8 cellular contexts compared by ENCODE assay signal in genomic region chr2:8681786-8682692, GRCh38. TPM values are rescaled to one million over a fixed set of nuclear protein-coding genes. Genes with fewer than 3 reads are reported as not detected.
DNase-seq lines count a peak whose midpoint lies in the region; ATAC-seq, FAIRE-seq and TF ChIP-seq lines count a peak whose summit lies in the region.

Gene ID2, plus strand, starts transcription at chr2:8682056. Its CDS starts 110 bp downstream, at chr2:8682166.

- no peaks in the 10 kb centered on the region for H3K9me3 Mint-ChIP-seq in activated naive CD4-positive, alpha-beta T cell treated with anti-CD3 and anti-CD28 coated beads, Interleukin-2, amount 10 ng/mL, durations not matched to agents 7 days and 5 days

- DNase-seq in NCI-H1092 (lab: John Stamatoyannopoulos, UW) (peak; percentile 95), SK-N-SH (peak; percentile 98), frontal cortex (ENCODE audit: low spot score in 2 of 2) (peak; percentile 98)
- peak; percentile 99 for DNase-seq in activated naive CD4-positive, alpha-beta T cell treated with anti-CD3 and anti-CD28 coated beads, Interleukin-2, amount 10 ng/mL, durations not matched to agents 7 days and 5 days

- peaks cover 23% of the 10 kb centered on the region for H3K36me3 Mint-ChIP-seq in activated naive CD4-positive, alpha-beta T cell treated with anti-CD3 and anti-CD28 coated beads, Interleukin-2, amount 10 ng/mL, durations not matched to agents 7 days and 5 days

- H3K4me2 ChIP-seq in SK-N-SH: peak within 1 kb of the TSS; percentile 96

- peaks cover 33% of the 10 kb centered on the region for H4K20me1 ChIP-seq in SK-N-SH (ENCODE audit: insufficient read depth)

- POLR2A ChIA-PET in SK-N-SH (lab: Yijun Ruan, JAX): interaction anchor here (0.6 to 7.4 kb wide), 39 partner anchors 9 to 1674 kb away, joined by 3 to 154 read pairs (median 4); no protein-coding TSS in a partner anchor

- H3K27me3 ChIP-seq in SK-N-SH (ENCODE audit: insufficient read depth) (no peaks in the 10 kb centered on the region), neutrophil (peaks cover 33% of the 10 kb centered on the region)

- H3K79me2 ChIP-seq in SK-N-SH (ENCODE audit: insufficient read depth): peaks cover 42% of the 10 kb centered on the region

- peak in 1 of 2 experiments; percentile 33; a peak in 1 of 4 replicates for TF ChIP-seq EP300 in SK-N-SH (IDR thresholded peaks at IDR 0.05; ENCODE audit: borderline replicate concordance in 1 of 2, low read depth in 1 of 2, low read length in 1 of 2)

- TF ChIP-seq RAD21 in SK-N-SH (IDR thresholded peaks at IDR 0.05; ENCODE audit: low read length): peak; percentile 27; the same call in 1 of the 2 replicates

- no peak for TF ChIP-seq CTCF in SK-N-SH (IDR thresholded peaks at IDR 0.05)
- TF ChIP-seq CTCF in neutrophil (IDR thresholded peaks at IDR 0.05): peak; percentile 65
- TF ChIP-seq CTCF in subcutaneous adipose tissue (IDR thresholded peaks at IDR 0.05; ENCODE audit: low read depth): no peak

- peak within 1 kb of the TSS; percentile 95 for H3K27ac Mint-ChIP-seq in activated naive CD4-positive, alpha-beta T cell treated with anti-CD3 and anti-CD28 coated beads, Interleukin-2, amount 10 ng/mL, durations not matched to agents 7 days and 5 days

- peak within 1 kb of the TSS; percentile 96 for H3K9ac ChIP-seq in SK-N-SH

- peak within 1 kb of the TSS; percentile 97 to 99 for H3K27ac ChIP-seq in SK-N-SH (ENCODE audit: low read depth in 2 of 2, low read length in 1 of 2)
- H3K27ac ChIP-seq in neutrophil: peak within 1 kb of the TSS; percentile 90

- ATAC-seq in HG02588 (IDR thresholded peaks at IDR 0.05; ENCODE audit: unreplicated experiment): peak; percentile 64

- H3K27me3 Mint-ChIP-seq in activated naive CD4-positive, alpha-beta T cell treated with anti-CD3 and anti-CD28 coated beads, Interleukin-2, amount 10 ng/mL, durations not matched to agents 7 days and 5 days: peaks cover 26% of the 10 kb centered on the region

- peaks cover 59% of the 10 kb centered on the region for H3F3A ChIP-seq in SK-N-SH (replicated peaks; ENCODE audit: insufficient read depth)

- peak within 1 kb of the TSS; percentile 98 for H3K4me3 Mint-ChIP-seq in activated naive CD4-positive, alpha-beta T cell treated with anti-CD3 and anti-CD28 coated beads, Interleukin-2, amount 10 ng/mL, durations not matched to agents 7 days and 5 days

- H2AFZ ChIP-seq in SK-N-SH (ENCODE audit: low read depth): peak within 1 kb of the TSS; percentile 41

- 2% methylated on average over 68 of the region's 70 CpGs for WGBS in SK-N-SH (ENCODE audit: low lambda C conversion rate)

- no peak for FAIRE-seq in frontal cortex (lab: Jason Lieb, UNC)

- H3K4me3 ChIP-seq in GM08714 (ENCODE audit: low read length) (peak within 1 kb of the TSS; percentile 97), SK-N-SH (ENCODE audit: low read depth in 2 of 2, low read length in 1 of 2) (peak within 1 kb of the TSS; percentile 98 to 100), neutrophil (ENCODE audit: low read depth in 1 of 2, low read length in 1 of 2) (peak within 1 kb of the TSS; percentile 79 to 80)

- H3K4me1 ChIP-seq in SK-N-SH (ENCODE audit: control insufficient read depth in 1 of 2, insufficient read depth in 2 of 2, low read depth in 1 of 2, low read length in 1 of 2) (peaks cover 12 to 48% of the 10 kb centered on the region in 2 experiments), neutrophil (ENCODE audit: control insufficient read depth in 1 of 2, insufficient read depth in 1 of 2, low read depth in 1 of 2, low read length in 1 of 2) (peaks cover 59 to 64% of the 10 kb centered on the region in 2 experiments)

- H3K36me3 ChIP-seq in SK-N-SH (replicated peaks in 1 of 2; ENCODE audit: control insufficient read depth in 1 of 2, insufficient read depth in 2 of 2, low read length in 1 of 2) (peaks cover 0 to 20% of the 10 kb centered on the region in 2 experiments), neutrophil (no peaks in the 10 kb centered on the region)

- H3K9me3 ChIP-seq in SK-N-SH: no peaks in the 10 kb centered on the region
- H3K9me3 ChIP-seq in neutrophil: no peaks in the 10 kb centered on the region

- CTCF ChIA-PET in SK-N-SH (lab: Yijun Ruan, JAX): interaction anchor here (0.9 to 4.9 kb wide), 13 partner anchors 9 to 1585 kb away, joined by 3 to 25 read pairs (median 3); no protein-coding TSS in a partner anchor
- CTCF ChIA-PET in activated naive CD4-positive, alpha-beta T cell treated with anti-CD3 and anti-CD28 coated beads, Interleukin-2, amount 10 ng/mL, durations not matched to agents 7 days and 5 days (lab: Charles Lee): interaction anchor here (0.7 to 4.1 kb wide), 4 partner anchors 9 to 1479 kb away, joined by 3 to 21 read pairs (median 6); no protein-coding TSS in a partner anchor

- no peaks in the 10 kb centered on the region for H3K9me2 ChIP-seq in SK-N-SH

- H3K4me1 Mint-ChIP-seq in activated naive CD4-positive, alpha-beta T cell treated with anti-CD3 and anti-CD28 coated beads, Interleukin-2, amount 10 ng/mL, durations not matched to agents 7 days and 5 days: peaks cover 62% of the 10 kb centered on the region

TF ChIP-seq in SK-N-SH, 30 proteins besides CTCF, POLR2A, EP300 and RAD21 (continues in another document):
- TF ChIP-seq FOXJ3 (CRISPR knock-in tag; IDR thresholded peaks at IDR 0.05) (no peak), IRF3 (IDR thresholded peaks at IDR 0.05; ENCODE audit: low read depth, low read length) (peak; percentile 94), SIN3A (IDR thresholded peaks at IDR 0.05; ENCODE audit: borderline replicate concordance, low read depth, low read length) (peak; percentile 99), MAX (IDR thresholded peaks at IDR 0.05; ENCODE audit: low read depth) (peak; percentile 16; the same call in 1 of the 2 replicates), GATA2 (CRISPR knock-in tag; IDR thresholded peaks at IDR 0.05) (no peak), JUND (IDR thresholded peaks at IDR 0.05) (peak; percentile 15; the same call in 1 of the 2 replicates), EZH2phosphoT487 (IDR thresholded peaks at IDR 0.05; ENCODE audit: borderline replicate concordance, low read depth) (no peak), PBX3 (IDR thresholded peaks at IDR 0.05) (peak; percentile 100), USF2 (IDR thresholded peaks at IDR 0.05; ENCODE audit: borderline replicate concordance, low read depth, low read length) (no peak), CHD2 (IDR thresholded peaks at IDR 0.05; ENCODE audit: low read length, partially characterized antibody) (peak; percentile 86), FOXM1 (IDR thresholded peaks at IDR 0.05; ENCODE audit: low read depth) (0 out of 2 replicates have a peak, but pooled peaks have one; percentile 16), TCF12 (IDR thresholded peaks at IDR 0.05) (no peak; the same call in 1 of the 2 replicates), ZBTB33 (IDR thresholded peaks at IDR 0.05; ENCODE audit: borderline replicate concordance, low read depth) (no peak)

RNA-seq across cellular contexts. Expression of gene ID2, which starts in this region (rescaled TPM):
- polyA plus RNA-seq in SK-N-SH (2012; rRNA removed): 385 and 459 TPM in 2 replicates
- polyA plus RNA-seq in SK-N-SH (2012; cell fraction: cytosol; rRNA removed): 248 and 348 TPM in 2 replicates
- polyA plus RNA-seq in SK-N-SH (2012; cell fraction: nucleus; rRNA removed): 418 and 472 TPM in 2 replicates
- total RNA-seq in frontal cortex: 151 TPM
- total RNA-seq in subcutaneous adipose tissue: 100 to 1,000 TPM; 132 to 209 (median 182) TPM

Comparison
In these comparisons a context has a peak if more than half of its experiments do, and no peak if none do; other contexts are left out.
1. Peak in every context shown above with its lines: DNase-seq, ATAC-seq, H3K4me3 ChIP-seq and H3K27ac ChIP-seq.